ENCODE assay signal across 1 cellular context in genomic region chr1:51268675-51269033, GRCh38.
TF ChIP-seq lines count a peak whose summit lies in the region.

No MANE protein-coding gene starts in this region.

TF ChIP-seq in IMR-90, 13 proteins besides CTCF, POLR2A, EP300 and RAD21 (continued from another document):
- TF ChIP-seq ELK1 (IDR thresholded peaks at IDR 0.05; ENCODE audit: borderline replicate concordance, low read depth, low read length) (no peak), SMC3 (IDR thresholded peaks at IDR 0.05; ENCODE audit: low read depth, low read length) (no peak), NFE2L2 (IDR thresholded peaks at IDR 0.05; ENCODE audit: low read depth, low read length) (no peak), CHD1 (IDR thresholded peaks at IDR 0.05; ENCODE audit: low read depth, low read length) (no peak), FOS (IDR thresholded peaks at IDR 0.05; ENCODE audit: low read depth, low read length) (no peak), RFX5 (IDR thresholded peaks at IDR 0.05; ENCODE audit: low read depth, low read length) (no peak), RCOR1 (IDR thresholded peaks at IDR 0.05; ENCODE audit: insufficient replicate concordance, low read length) (no peak)
